ENCODE assay signal across 11 cellular contexts in genomic region chr2:86453838-86454237, GRCh38. TPM values are rescaled to one million over a fixed set of nuclear protein-coding genes. Genes with fewer than 3 reads are reported as not detected.
DNase-seq lines count a peak whose midpoint lies in the region; ATAC-seq and TF ChIP-seq lines count a peak whose summit lies in the region.
"Had no signal": no experiment of that assay in that cellular context is flagged by ENCODE, and none has a peak within 500 bp of the region (broad histone marks: within the 10 kb centered on the region; RNA-seq: fewer than 3 reads in every experiment).

No MANE protein-coding gene starts in this region.

- DNase-seq in AG09319 (ENCODE audit: extremely low read depth, low read depth) (peak; percentile 69), NCI-H2081 (lab: John Stamatoyannopoulos, UW) (peak; percentile 62 to 77), dedifferentiated amniotic fluid mesenchymal stem cell (ENCODE audit: extremely low spot score) (peak; percentile 95), mesothelial cell of epicardium (ENCODE audit: low spot score in 2 of 2, unreplicated experiment in 2 of 2) (no peak), iPS-NIHi7 (ENCODE audit: extremely low spot score) (no peak), A172 (ENCODE audit: low spot score) (no peak)
- DNase-seq: T-helper 1 cell had no signal

- H3K9me3 Mint-ChIP-seq in mesothelial cell of epicardium: peaks cover 3% of the 10 kb centered on the region
- H3K9me3 Mint-ChIP-seq: activated T-helper 2 cell treated with anti-CD3 and anti-CD28 coated beads, Interferon-gamma antibody, Interleukin-2, Interleukin-4, amounts not matched to agents 10 μg/mL and 5 μg/mL and 100 μg/mL, durations not matched to agents 14 hours and 24 hours and 36 hours; nephron had no signal

- peaks cover 57% of the 10 kb centered on the region for H3K36me3 Mint-ChIP-seq in mesothelial cell of epicardium

- peaks cover 7% of the 10 kb centered on the region for H3K4me1 Mint-ChIP-seq in mesothelial cell of epicardium

- no peak for ATAC-seq in GM18858 (IDR thresholded peaks at IDR 0.05; ENCODE audit: unreplicated experiment)
- ATAC-seq in HG03097 (IDR thresholded peaks at IDR 0.05; ENCODE audit: low FRiP score, unreplicated experiment): no peak

- no peak overlapping the region for H3K4me3 Mint-ChIP-seq in mesothelial cell of epicardium
- H3K4me3 Mint-ChIP-seq: nephron had no signal

- no peak for TF ChIP-seq CTCF in AG09319 (IDR thresholded peaks at IDR 0.05; ENCODE audit: low read depth, low read length)
- no peak for TF ChIP-seq CTCF in mesothelial cell of epicardium (IDR thresholded peaks at IDR 0.05; ENCODE audit: unreplicated experiment)

- no peaks in the 10 kb centered on the region for H3K27me3 Mint-ChIP-seq in mesothelial cell of epicardium (ENCODE audit: low read depth)

- H3K27ac Mint-ChIP-seq in mesothelial cell of epicardium: peak overlapping the region; percentile 4
- H3K27ac Mint-ChIP-seq: activated T-helper 2 cell treated with anti-CD3 and anti-CD28 coated beads, Interferon-gamma antibody, Interleukin-2, Interleukin-4, amounts not matched to agents 10 μg/mL and 5 μg/mL and 100 μg/mL, durations not matched to agents 14 hours and 24 hours and 36 hours had no signal

RNA-seq across cellular contexts. Expression of gene KDM3A, which starts 12.7 kb away (rescaled TPM):
- total RNA-seq in mesothelial cell of epicardium: 103 to 113 TPM (median 108 TPM) in 3 replicates
- 9.8 and 11.9 TPM in 2 replicates for total RNA-seq in A172 (2014; rRNA removed; shearing (Covaris generic))

Comparison
In these comparisons a context has a peak if more than half of its experiments do, and no peak if none do; other contexts are left out.
1. DNase-seq: peak in AG09319 (single experiment), NCI-H2081 (2 of 2) and dedifferentiated amniotic fluid mesenchymal stem cell (single experiment); none in mesothelial cell of epicardium (0 of 2), iPS-NIHi7 (single experiment) and A172 (single experiment).